Comparison of ENCODE assay signal across 14 cellular contexts in the genomic region with DNA sequence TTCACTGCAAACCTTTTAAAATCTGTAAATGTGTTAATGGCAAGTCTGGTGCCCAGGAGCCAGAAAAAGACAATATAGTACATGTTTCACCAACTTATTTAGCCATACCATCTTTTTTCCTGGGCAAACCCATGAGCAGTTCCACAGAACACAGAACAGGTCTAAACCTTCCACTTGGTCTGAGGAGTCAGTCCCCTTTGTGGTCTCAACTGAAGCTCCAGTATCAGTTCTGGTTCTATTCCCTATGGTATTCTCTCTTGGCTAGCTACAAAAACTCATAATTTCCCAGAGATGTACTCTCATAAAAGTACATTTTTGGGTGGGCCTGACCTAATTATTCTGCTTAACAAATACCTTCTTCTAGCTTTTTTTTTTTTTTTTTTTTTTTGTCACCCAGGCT.
"Had no signal": no experiment of that assay in that cellular context is flagged by ENCODE, and none has a peak within 500 bp of the region (broad histone marks: within the 10 kb centered on the region; RNA-seq: fewer than 3 reads in every experiment).

No MANE protein-coding gene starts in this region.

- H3K9me3 Mint-ChIP-seq: central memory CD8-positive, alpha-beta T cell had no signal

- H3K27me3 ChIP-seq: body of pancreas, gastrocnemius medialis had no signal

- H3K9me3 ChIP-seq: body of pancreas, gastrocnemius medialis had no signal

- ATAC-seq: body of pancreas, gastrocnemius medialis, Right ventricle myocardium inferior had no signal

- H3K4me3 Mint-ChIP-seq: central memory CD8-positive, alpha-beta T cell had no signal

- DNase-seq: activated effector memory CD4-positive, alpha-beta T cell treated with Interleukin-2 at 50 U/mL for 16 hours; amniotic stem cell; body of pancreas; cortex of kidney; effector CD8-positive, alpha-beta T cell; gastrocnemius medialis; kidney; mesendoderm; SK-N-SH; trophoblast cell had no signal

- H3K27me3 Mint-ChIP-seq: central memory CD8-positive, alpha-beta T cell had no signal

- H3K27ac ChIP-seq: body of pancreas, epithelial cell of prostate, gastrocnemius medialis, skin epidermis had no signal
